In the genomic region with DNA sequence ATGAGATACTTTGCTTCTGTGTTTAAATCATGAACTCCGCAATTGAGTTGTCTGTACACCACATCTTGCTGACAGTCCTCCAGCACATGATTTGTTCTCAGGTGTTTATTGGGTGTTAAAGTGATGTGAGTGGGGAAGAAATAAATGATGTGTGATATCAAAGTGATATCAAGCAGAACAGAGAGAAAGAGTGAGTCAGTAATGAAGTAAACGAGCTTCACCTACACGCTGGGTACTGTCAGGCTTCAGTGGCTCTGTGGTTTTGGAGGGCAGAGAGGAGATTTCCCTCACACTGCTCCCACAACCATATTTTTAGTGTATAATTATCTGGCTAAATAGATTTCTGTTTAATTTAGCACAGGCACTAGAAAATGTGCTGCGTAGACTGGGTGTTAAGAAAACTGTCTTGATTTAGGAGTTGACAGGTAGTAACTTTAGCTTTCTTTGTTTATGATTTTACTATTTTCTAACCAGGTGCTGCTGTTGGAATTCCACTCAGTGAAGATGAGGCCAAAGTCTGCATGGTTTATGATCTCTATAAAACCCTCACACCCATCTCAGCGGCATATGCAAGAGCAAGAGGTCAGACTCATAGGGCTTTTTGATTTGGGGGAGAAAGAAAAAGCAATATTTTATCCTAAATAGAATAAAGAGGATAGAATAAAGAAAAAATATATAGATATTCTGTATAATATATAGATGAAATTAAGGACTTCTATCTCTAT, we compare ENCODE assay signal across 1 cellular context.
TF ChIP-seq lines count a peak whose summit lies in the region.

No MANE protein-coding gene starts in this region.

TF ChIP-seq in HepG2, 621 proteins besides CTCF, POLR2A, EP300 and RAD21:
- TF ChIP-seq, protein P1, sequence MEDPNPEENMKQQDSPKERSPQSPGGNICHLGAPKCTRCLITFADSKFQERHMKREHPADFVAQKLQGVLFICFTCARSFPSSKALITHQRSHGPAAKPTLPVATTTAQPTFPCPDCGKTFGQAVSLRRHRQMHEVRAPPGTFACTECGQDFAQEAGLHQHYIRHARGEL (CRISPR knock-in tag; IDR thresholded peaks at IDR 0.05), result no peak
- TF ChIP-seq ZNF777 (CRISPR knock-in tag; IDR thresholded peaks at IDR 0.05) (no peak), ZNF883 (CRISPR knock-in tag; IDR thresholded peaks at IDR 0.05; ENCODE audit: not compliant biosample characterization) (no peak), KLF16 (CRISPR knock-in tag; IDR thresholded peaks at IDR 0.05) (no peak), AGO1 (IDR thresholded peaks at IDR 0.05; ENCODE audit: low read depth, low read length, poor library complexity, severe bottlenecking) (no peak), ZNF598 (CRISPR knock-in tag; IDR thresholded peaks at IDR 0.05; ENCODE audit: borderline replicate concordance) (no peak), SAFB2 (CRISPR knock-in tag; IDR thresholded peaks at IDR 0.05; ENCODE audit: borderline replicate concordance, low read depth) (no peak), ELF3 (CRISPR knock-in tag; IDR thresholded peaks at IDR 0.05) (no peak), FIP1L1 (IDR thresholded peaks at IDR 0.05; ENCODE audit: borderline replicate concordance, insufficient read depth, low read depth, low read length) (no peak), REL (CRISPR knock-in tag; conservative IDR thresholded peaks at IDR 0.05) (no peak), ZNF562 (CRISPR knock-in tag; IDR thresholded peaks at IDR 0.05; ENCODE audit: borderline replicate concordance) (no peak), TCF7L2 (IDR thresholded peaks at IDR 0.05; ENCODE audit: low read depth, low read length) (no peak), BCL6 (CRISPR knock-in tag; IDR thresholded peaks at IDR 0.05) (no peak)
- TF ChIP-seq, protein P2, sequence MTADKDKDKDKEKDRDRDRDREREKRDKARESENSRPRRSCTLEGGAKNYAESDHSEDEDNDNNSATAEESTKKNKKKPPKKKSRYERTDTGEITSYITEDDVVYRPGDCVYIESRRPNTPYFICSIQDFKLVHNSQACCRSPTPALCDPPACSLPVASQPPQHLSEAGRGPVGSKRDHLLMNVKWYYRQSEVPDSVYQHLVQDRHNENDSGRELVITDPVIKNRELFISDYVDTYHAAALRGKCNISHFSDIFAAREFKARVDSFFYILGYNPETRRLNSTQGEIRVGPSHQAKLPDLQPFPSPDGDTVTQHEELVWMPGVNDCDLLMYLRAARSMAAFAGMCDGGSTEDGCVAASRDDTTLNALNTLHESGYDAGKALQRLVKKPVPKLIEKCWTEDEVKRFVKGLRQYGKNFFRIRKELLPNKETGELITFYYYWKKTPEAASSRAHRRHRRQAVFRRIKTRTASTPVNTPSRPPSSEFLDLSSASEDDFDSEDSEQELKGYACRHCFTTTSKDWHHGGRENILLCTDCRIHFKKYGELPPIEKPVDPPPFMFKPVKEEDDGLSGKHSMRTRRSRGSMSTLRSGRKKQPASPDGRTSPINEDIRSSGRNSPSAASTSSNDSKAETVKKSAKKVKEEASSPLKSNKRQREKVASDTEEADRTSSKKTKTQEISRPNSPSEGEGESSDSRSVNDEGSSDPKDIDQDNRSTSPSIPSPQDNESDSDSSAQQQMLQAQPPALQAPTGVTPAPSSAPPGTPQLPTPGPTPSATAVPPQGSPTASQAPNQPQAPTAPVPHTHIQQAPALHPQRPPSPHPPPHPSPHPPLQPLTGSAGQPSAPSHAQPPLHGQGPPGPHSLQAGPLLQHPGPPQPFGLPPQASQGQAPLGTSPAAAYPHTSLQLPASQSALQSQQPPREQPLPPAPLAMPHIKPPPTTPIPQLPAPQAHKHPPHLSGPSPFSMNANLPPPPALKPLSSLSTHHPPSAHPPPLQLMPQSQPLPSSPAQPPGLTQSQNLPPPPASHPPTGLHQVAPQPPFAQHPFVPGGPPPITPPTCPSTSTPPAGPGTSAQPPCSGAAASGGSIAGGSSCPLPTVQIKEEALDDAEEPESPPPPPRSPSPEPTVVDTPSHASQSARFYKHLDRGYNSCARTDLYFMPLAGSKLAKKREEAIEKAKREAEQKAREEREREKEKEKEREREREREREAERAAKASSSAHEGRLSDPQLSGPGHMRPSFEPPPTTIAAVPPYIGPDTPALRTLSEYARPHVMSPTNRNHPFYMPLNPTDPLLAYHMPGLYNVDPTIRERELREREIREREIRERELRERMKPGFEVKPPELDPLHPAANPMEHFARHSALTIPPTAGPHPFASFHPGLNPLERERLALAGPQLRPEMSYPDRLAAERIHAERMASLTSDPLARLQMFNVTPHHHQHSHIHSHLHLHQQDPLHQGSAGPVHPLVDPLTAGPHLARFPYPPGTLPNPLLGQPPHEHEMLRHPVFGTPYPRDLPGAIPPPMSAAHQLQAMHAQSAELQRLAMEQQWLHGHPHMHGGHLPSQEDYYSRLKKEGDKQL (CRISPR knock-in tag; IDR thresholded peaks at IDR 0.05; ENCODE audit: low read depth), result no peak
- TF ChIP-seq, protein P3, sequence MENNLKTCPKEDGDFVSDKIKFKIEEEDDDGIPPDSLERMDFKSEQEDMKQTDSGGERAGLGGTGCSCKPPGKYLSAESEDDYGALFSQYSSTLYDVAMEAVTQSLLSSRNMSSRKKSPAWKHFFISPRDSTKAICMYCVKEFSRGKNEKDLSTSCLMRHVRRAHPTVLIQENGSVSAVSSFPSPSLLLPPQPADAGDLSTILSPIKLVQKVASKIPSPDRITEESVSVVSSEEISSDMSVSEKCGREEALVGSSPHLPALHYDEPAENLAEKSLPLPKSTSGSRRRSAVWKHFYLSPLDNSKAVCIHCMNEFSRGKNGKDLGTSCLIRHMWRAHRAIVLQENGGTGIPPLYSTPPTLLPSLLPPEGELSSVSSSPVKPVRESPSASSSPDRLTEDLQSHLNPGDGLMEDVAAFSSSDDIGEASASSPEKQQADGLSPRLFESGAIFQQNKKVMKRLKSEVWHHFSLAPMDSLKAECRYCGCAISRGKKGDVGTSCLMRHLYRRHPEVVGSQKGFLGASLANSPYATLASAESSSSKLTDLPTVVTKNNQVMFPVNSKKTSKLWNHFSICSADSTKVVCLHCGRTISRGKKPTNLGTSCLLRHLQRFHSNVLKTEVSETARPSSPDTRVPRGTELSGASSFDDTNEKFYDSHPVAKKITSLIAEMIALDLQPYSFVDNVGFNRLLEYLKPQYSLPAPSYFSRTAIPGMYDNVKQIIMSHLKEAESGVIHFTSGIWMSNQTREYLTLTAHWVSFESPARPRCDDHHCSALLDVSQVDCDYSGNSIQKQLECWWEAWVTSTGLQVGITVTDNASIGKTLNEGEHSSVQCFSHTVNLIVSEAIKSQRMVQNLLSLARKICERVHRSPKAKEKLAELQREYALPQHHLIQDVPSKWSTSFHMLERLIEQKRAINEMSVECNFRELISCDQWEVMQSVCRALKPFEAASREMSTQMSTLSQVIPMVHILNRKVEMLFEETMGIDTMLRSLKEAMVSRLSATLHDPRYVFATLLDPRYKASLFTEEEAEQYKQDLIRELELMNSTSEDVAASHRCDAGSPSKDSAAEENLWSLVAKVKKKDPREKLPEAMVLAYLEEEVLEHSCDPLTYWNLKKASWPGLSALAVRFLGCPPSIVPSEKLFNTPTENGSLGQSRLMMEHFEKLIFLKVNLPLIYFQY (CRISPR knock-in tag; IDR thresholded peaks at IDR 0.05; ENCODE audit: borderline replicate concordance), result no peak
- TF ChIP-seq, protein P4, sequence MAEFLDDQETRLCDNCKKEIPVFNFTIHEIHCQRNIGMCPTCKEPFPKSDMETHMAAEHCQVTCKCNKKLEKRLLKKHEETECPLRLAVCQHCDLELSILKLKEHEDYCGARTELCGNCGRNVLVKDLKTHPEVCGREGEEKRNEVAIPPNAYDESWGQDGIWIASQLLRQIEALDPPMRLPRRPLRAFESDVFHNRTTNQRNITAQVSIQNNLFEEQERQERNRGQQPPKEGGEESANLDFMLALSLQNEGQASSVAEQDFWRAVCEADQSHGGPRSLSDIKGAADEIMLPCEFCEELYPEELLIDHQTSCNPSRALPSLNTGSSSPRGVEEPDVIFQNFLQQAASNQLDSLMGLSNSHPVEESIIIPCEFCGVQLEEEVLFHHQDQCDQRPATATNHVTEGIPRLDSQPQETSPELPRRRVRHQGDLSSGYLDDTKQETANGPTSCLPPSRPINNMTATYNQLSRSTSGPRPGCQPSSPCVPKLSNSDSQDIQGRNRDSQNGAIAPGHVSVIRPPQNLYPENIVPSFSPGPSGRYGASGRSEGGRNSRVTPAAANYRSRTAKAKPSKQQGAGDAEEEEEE (CRISPR knock-in tag; IDR thresholded peaks at IDR 0.05; ENCODE audit: borderline replicate concordance), result no peak
- TF ChIP-seq, protein P5, sequence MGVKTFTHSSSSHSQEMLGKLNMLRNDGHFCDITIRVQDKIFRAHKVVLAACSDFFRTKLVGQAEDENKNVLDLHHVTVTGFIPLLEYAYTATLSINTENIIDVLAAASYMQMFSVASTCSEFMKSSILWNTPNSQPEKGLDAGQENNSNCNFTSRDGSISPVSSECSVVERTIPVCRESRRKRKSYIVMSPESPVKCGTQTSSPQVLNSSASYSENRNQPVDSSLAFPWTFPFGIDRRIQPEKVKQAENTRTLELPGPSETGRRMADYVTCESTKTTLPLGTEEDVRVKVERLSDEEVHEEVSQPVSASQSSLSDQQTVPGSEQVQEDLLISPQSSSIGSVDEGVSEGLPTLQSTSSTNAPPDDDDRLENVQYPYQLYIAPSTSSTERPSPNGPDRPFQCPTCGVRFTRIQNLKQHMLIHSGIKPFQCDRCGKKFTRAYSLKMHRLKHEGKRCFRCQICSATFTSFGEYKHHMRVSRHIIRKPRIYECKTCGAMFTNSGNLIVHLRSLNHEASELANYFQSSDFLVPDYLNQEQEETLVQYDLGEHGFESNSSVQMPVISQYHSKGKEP (CRISPR knock-in tag; IDR thresholded peaks at IDR 0.05), result no peak
- TF ChIP-seq, protein P6, sequence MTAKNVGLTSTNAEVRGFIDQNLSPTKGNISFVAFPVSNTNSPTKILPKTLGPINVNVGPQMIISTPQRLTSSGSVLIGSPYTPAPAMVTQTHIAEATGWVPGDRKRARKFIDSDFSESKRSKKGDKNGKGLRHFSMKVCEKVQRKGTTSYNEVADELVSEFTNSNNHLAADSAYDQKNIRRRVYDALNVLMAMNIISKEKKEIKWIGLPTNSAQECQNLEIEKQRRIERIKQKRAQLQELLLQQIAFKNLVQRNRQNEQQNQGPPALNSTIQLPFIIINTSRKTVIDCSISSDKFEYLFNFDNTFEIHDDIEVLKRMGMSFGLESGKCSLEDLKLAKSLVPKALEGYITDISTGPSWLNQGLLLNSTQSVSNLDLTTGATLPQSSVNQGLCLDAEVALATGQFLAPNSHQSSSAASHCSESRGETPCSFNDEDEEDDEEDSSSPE (CRISPR knock-in tag; IDR thresholded peaks at IDR 0.05), result no peak
